Comparison of ENCODE assay signal across 1 cellular context in genomic region chr2:210072493-210072892, GRCh38.
TF ChIP-seq lines count a peak whose summit lies in the region.

No MANE protein-coding gene starts in this region.

TF ChIP-seq in GM23338, 12 proteins besides CTCF, POLR2A, EP300 and RAD21 (continued from another document):
- TF ChIP-seq ZNF462 (CRISPR knock-in tag; IDR thresholded peaks at IDR 0.05) (no peak), ZNF331 (CRISPR knock-in tag; IDR thresholded peaks at IDR 0.05; ENCODE audit: low read depth) (no peak), EZH2phosphoT487 (IDR thresholded peaks at IDR 0.05; ENCODE audit: unreplicated experiment) (no peak)
